In the genomic region with DNA sequence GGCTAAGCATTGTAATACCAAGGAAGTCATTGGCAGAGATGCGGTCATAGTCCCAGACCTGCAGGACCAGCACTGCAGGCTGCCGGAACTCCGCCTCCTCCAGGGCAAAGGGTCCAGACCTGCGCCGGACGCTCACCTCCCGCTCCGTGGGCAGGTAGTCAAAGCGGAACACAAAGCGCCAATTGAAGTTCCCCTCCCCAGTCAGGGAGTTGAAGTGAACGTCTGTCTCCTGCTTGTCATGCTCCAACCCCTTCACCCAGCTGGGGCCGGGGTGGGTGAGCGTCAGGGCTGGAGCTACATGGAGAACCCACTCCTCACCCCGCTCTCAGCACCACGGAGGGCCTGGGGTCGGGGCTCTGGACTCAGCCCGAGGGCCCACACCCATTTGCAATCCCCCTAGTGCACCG, we compare ENCODE assay signal across 30 cellular contexts. TPM values are rescaled to one million over a fixed set of nuclear protein-coding genes. Genes with fewer than 3 reads are reported as not detected.
DNase-seq lines count a peak whose midpoint lies in the region; ATAC-seq and TF ChIP-seq lines count a peak whose summit lies in the region.
"Had no signal": no experiment of that assay in that cellular context is flagged by ENCODE, and none has a peak within 500 bp of the region (broad histone marks: within the 10 kb centered on the region; RNA-seq: fewer than 3 reads in every experiment).

No MANE protein-coding gene starts in this region.

- no peak for TF ChIP-seq CTCF in H9 (conservative IDR thresholded peaks at IDR 0.05)
- TF ChIP-seq CTCF in colonic mucosa (IDR thresholded peaks at IDR 0.05): no peak
- no peak for TF ChIP-seq CTCF in mucosa of descending colon (IDR thresholded peaks at IDR 0.05)

- H3K36me3 Mint-ChIP-seq in H9 (ENCODE audit: insufficient read depth in 1 of 3, low read depth in 3 of 3): peaks cover 14 to 31% (median 29%) of the 10 kb centered on the region in 3 experiments
- H3K36me3 Mint-ChIP-seq: activated CD8-positive, alpha-beta memory T cell treated with anti-CD3 and anti-CD28 coated beads, Interleukin-2, amount 10 ng/mL, durations not matched to agents 7 days and 5 days had no signal

- no peak overlapping the region for H3K4me3 Mint-ChIP-seq in H9
- H3K4me3 Mint-ChIP-seq: activated CD8-positive, alpha-beta memory T cell treated with anti-CD3 and anti-CD28 coated beads, Interleukin-2, amount 10 ng/mL, durations not matched to agents 7 days and 5 days; activated naive CD4-positive, alpha-beta T cell treated with anti-CD3 and anti-CD28 coated beads for 36 hours; activated T-cell treated with anti-CD3 and anti-CD28 coated beads, Interleukin-2, amount 50 U/mL, for 4 hours; dendritic cell treated with granulocyte-macrophage colony-stimulating factor and Interleukin-4, amounts not matched to agents 40 ng/mL and 50 ng/mL, for 4 days; nephron had no signal

- H3K9ac ChIP-seq in H9 (ENCODE audit: extremely low read depth, insufficient read length, low read length) (no peak overlapping the region), colonic mucosa (ENCODE audit: low read depth in 2 of 2, low read length in 2 of 2) (no peak overlapping the region)

- peaks cover 7 to 13% of the 10 kb centered on the region in 2 experiments for H3K4me1 Mint-ChIP-seq in H9
- H3K4me1 Mint-ChIP-seq: activated CD8-positive, alpha-beta memory T cell treated with anti-CD3 and anti-CD28 coated beads, Interleukin-2, amount 10 ng/mL, durations not matched to agents 7 days and 5 days; nephron had no signal

- ATAC-seq in mucosa of descending colon: peak; percentile 70
- ATAC-seq: activated CD8-positive, alpha-beta memory T cell treated with anti-CD3 and anti-CD28 coated beads, Interleukin-2, amount 10 ng/mL, durations not matched to agents 7 days and 5 days; activated T-cell treated with anti-CD3 and anti-CD28 coated beads, Interleukin-2, amount 50 U/mL, for 4 hours had no signal

- no peak overlapping the region; the same call in 1 of the 2 replicates for H3K14ac ChIP-seq in H9 (ENCODE audit: insufficient read depth, low read length)

- no peak overlapping the region for H2BK5ac ChIP-seq in H9 (ENCODE audit: insufficient read length, low read length)

- WGBS in H9 (ENCODE audit: extremely low coverage, insufficient read length, low lambda C conversion rate): no CpG with 5 or more reads among the region's 18 CpGs
- WGBS in urinary bladder: 71% methylated on average over 18 of the region's 18 CpGs

- no peak overlapping the region for H4K5ac ChIP-seq in H9 (ENCODE audit: insufficient read length, low read depth, low read length)

- no peak overlapping the region for H4K91ac ChIP-seq in H9 (ENCODE audit: insufficient read length, low read depth, low read length)

- no peak overlapping the region for H2BK120ac ChIP-seq in H9 (ENCODE audit: low read depth, low read length, poor library complexity, severe bottlenecking)

- H3K79me1 ChIP-seq in H9 (ENCODE audit: insufficient read depth, low read depth, low read length, poor library complexity, severe bottlenecking): no peaks in the 10 kb centered on the region

- in situ Hi-C loops in KBM-7 (cut with MboI; ENCODE audit: low pct_unique_long_range_greater_than_20kb, low sequenced_read_pairs): no loop called here

- no peak overlapping the region for H2BK12ac ChIP-seq in H9 (ENCODE audit: insufficient read length, low read depth, low read length)

- H3K27me3 Mint-ChIP-seq in H9 (ENCODE audit: low read depth): no peaks in the 10 kb centered on the region
- H3K27me3 Mint-ChIP-seq: activated CD8-positive, alpha-beta memory T cell treated with anti-CD3 and anti-CD28 coated beads, Interleukin-2, amount 10 ng/mL, durations not matched to agents 7 days and 5 days; dendritic cell treated with granulocyte-macrophage colony-stimulating factor and Interleukin-4, amounts not matched to agents 40 ng/mL and 50 ng/mL, for 4 days had no signal

- no peaks in the 10 kb centered on the region for H4K20me1 ChIP-seq in H9 (ENCODE audit: control insufficient read depth, insufficient read depth, insufficient read length)

- H3K4ac ChIP-seq in H9 (ENCODE audit: low read depth, low read length): no peak overlapping the region

- H3K27me3 ChIP-seq in H9 (ENCODE audit: insufficient read depth, low read length) (no peaks in the 10 kb centered on the region), colonic mucosa (no peaks in the 10 kb centered on the region)
- H3K27me3 ChIP-seq: BE2C, suprapubic skin, vagina had no signal

- no peaks in the 10 kb centered on the region for H3K9me3 Mint-ChIP-seq in H9
- H3K9me3 Mint-ChIP-seq: activated naive CD4-positive, alpha-beta T cell treated with anti-CD3 and anti-CD28 coated beads for 36 hours; activated T-cell treated with anti-CD3 and anti-CD28 coated beads, Interleukin-2, amount 50 U/mL, for 4 hours; dendritic cell treated with granulocyte-macrophage colony-stimulating factor and Interleukin-4, amounts not matched to agents 40 ng/mL and 50 ng/mL, for 4 days; nephron had no signal

- H3K4me3 ChIP-seq in colonic mucosa (no peak overlapping the region), mucosa of descending colon (no peak overlapping the region), urinary bladder (ENCODE audit: low read depth, low read length) (no peak overlapping the region)
- H3K4me3 ChIP-seq: suprapubic skin, vagina had no signal

- intact Hi-C loops in colonic mucosa (cut with DNase I) (no loop called here), mucosa of descending colon (cut with DNase I, micrococcal nuclease) (no loop called here)

- no peak overlapping the region for H3T11ph ChIP-seq in H9 (ENCODE audit: low read length)

- DNase-seq in H9 (peak; percentile 53), colonic mucosa (peak; percentile 72), mucosa of descending colon (peak in 2 of 3 donors; percentile 68 to 78), KBM-7 (no peak)
- no peak for DNase-seq in NK-92 treated with Interleukin-12 subunit alpha and Interleukin-12 subunit beta, amount 100 ng/mL, for 24 hours (lab: John Stamatoyannopoulos, UW)
- no peak for DNase-seq in activated naive CD4-positive, alpha-beta T cell (lab: John Stamatoyannopoulos, UW)
- DNase-seq: activated CD8-positive, alpha-beta memory T cell treated with anti-CD3 and anti-CD28 coated beads, Interleukin-2, amount 10 ng/mL, durations not matched to agents 7 days and 5 days; activated naive CD4-positive, alpha-beta T cell treated with anti-CD3 and anti-CD28 coated beads for 36 hours; activated T-cell treated with anti-CD3 and anti-CD28 coated beads, Interleukin-2, amount 50 U/mL, for 4 hours; BE2C; central memory CD4-positive, alpha-beta T cell; DMS153; glutamatergic neuron; NCI-H2107; NCI-H446; NCI-H748 treated with DMSO at 0.1 percent for 48 hours; stimulated activated naive CD4-positive, alpha-beta T cell; SW 1271; T-helper 9 cell had no signal

- H3K4me2 ChIP-seq in H9 (ENCODE audit: insufficient read depth, insufficient read length, low read length): no peak overlapping the region

- H3K23ac ChIP-seq in H9 (ENCODE audit: insufficient read length, low read depth, low read length): no peak overlapping the region

- no peak overlapping the region for H2BK15ac ChIP-seq in H9 (ENCODE audit: low read depth, low read length)

- no peak overlapping the region for H3K27ac Mint-ChIP-seq in H9
- H3K27ac Mint-ChIP-seq: activated CD8-positive, alpha-beta memory T cell treated with anti-CD3 and anti-CD28 coated beads, Interleukin-2, amount 10 ng/mL, durations not matched to agents 7 days and 5 days; activated naive CD4-positive, alpha-beta T cell treated with anti-CD3 and anti-CD28 coated beads for 36 hours; dendritic cell treated with granulocyte-macrophage colony-stimulating factor and Interleukin-4, amounts not matched to agents 40 ng/mL and 50 ng/mL, for 4 days had no signal

- H2AK5ac ChIP-seq in H9 (ENCODE audit: insufficient read length, low read length): no peak overlapping the region

- H2BK20ac ChIP-seq in H9 (ENCODE audit: low read depth, low read length, poor library complexity, severe bottlenecking): no peak overlapping the region

- no peak overlapping the region for H2AFZ ChIP-seq in H9 (ENCODE audit: low read length)

- H3K27ac ChIP-seq in H9 (ENCODE audit: insufficient read length, low read depth, low read length) (no peak overlapping the region), colonic mucosa (no peak overlapping the region), urinary bladder (ENCODE audit: low read depth) (peak overlapping the region; percentile 40)
- H3K27ac ChIP-seq: suprapubic skin, vagina had no signal

- no peak overlapping the region for H4K8ac ChIP-seq in H9 (replicated peaks; ENCODE audit: insufficient read length, low read depth, low read length)

- H3K23me2 ChIP-seq in H9 (ENCODE audit: insufficient read length, low read depth, low read length, poor library complexity, severe bottlenecking): no peaks in the 10 kb centered on the region

- H3K36me3 ChIP-seq in colonic mucosa: no peaks in the 10 kb centered on the region
- no peaks in the 10 kb centered on the region for H3K36me3 ChIP-seq in mucosa of descending colon (ENCODE audit: low read depth)
- peaks cover 6% of the 10 kb centered on the region for H3K36me3 ChIP-seq in urinary bladder (ENCODE audit: insufficient read depth)

- H3K9me3 ChIP-seq in H9 (ENCODE audit: control insufficient read depth, low read depth, low read length) (no peaks in the 10 kb centered on the region), colonic mucosa (no peaks in the 10 kb centered on the region), mucosa of descending colon (no peaks in the 10 kb centered on the region)
- H3K9me3 ChIP-seq: BE2C, suprapubic skin, vagina had no signal

- no peaks in the 10 kb centered on the region for H3K4me1 ChIP-seq in H9 (ENCODE audit: insufficient read depth, low read length)
- H3K4me1 ChIP-seq in colonic mucosa: no peaks in the 10 kb centered on the region
- H3K4me1 ChIP-seq in mucosa of descending colon (ENCODE audit: low read depth): peaks cover 3% of the 10 kb centered on the region
- H3K4me1 ChIP-seq in urinary bladder (ENCODE audit: insufficient read depth): no peaks in the 10 kb centered on the region
- H3K4me1 ChIP-seq: BE2C, suprapubic skin, vagina had no signal

- no peak overlapping the region for H3K56ac ChIP-seq in H9 (ENCODE audit: insufficient read length, low read depth, low read length)

- no peaks in the 10 kb centered on the region for H3K79me2 ChIP-seq in H9 (ENCODE audit: insufficient read depth, low read length)

- H3K18ac ChIP-seq in H9 (ENCODE audit: insufficient read length, low read depth, low read length): no peak overlapping the region

RNA-seq across cellular contexts. Expression of a gene that starts 18.2 kb away (rescaled TPM):
- total RNA-seq in H9 (2021) (187 and 188 TPM in 2 replicates), colonic mucosa (100 to 1,000 TPM; 233 to 270 TPM), mucosa of descending colon (100 to 1,000 TPM; 194 to 283 (median 206) TPM), urinary bladder (176 TPM)
- polyA plus RNA-seq in urinary bladder: 200 TPM

RNA-seq across cellular contexts. Expression of a gene that starts 30.7 kb away (rescaled TPM):
- not detected in 2 replicates for total RNA-seq in H9 (2021)
- not detected for total RNA-seq in colonic mucosa
- total RNA-seq in mucosa of descending colon: not detected
- not detected for total RNA-seq in urinary bladder
- polyA plus RNA-seq in urinary bladder: not detected
- total RNA-seq: activated CD8-positive, alpha-beta memory T cell treated with anti-CD3 and anti-CD28 coated beads, Interleukin-2, amount 10 ng/mL, durations not matched to agents 7 days and 5 days; activated naive CD4-positive, alpha-beta T cell treated with anti-CD3 and anti-CD28 coated beads for 36 hours; activated T-cell treated with anti-CD3 and anti-CD28 coated beads, Interleukin-2, amount 50 U/mL, for 4 hours; fibroblast of villous mesenchyme; lower leg skin; omental fat pad; suprapubic skin; vagina had no signal
- polyA plus RNA-seq: adipose tissue, esophagus, keratinocyte had no signal

RNA-seq across cellular contexts. Expression of a gene that starts 55.5 kb away (rescaled TPM):
- total RNA-seq in H9 (2021) (4.9 and 5.3 TPM in 2 replicates), colonic mucosa (1 to 10 TPM; 5.7 to 8.6 TPM), mucosa of descending colon (1 to 10 TPM; 3.5 to 5.9 (median 4.1) TPM), urinary bladder (1.6 TPM)
- 4.9 TPM for polyA plus RNA-seq in urinary bladder

Comparison
In these comparisons a context has a peak if more than half of its experiments do, and no peak if none do; other contexts are left out.
1. DNase-seq: peak in H9 (single experiment), colonic mucosa (single experiment) and mucosa of descending colon (2 of 3); none in NK-92 treated with Interleukin-12 subunit alpha and Interleukin-12 subunit beta, amount 100 ng/mL, for 24 hours (single experiment), activated naive CD4-positive, alpha-beta T cell (0 of 4) and KBM-7 (single experiment).